8 cellular contexts compared by ENCODE assay signal in the genomic region with DNA sequence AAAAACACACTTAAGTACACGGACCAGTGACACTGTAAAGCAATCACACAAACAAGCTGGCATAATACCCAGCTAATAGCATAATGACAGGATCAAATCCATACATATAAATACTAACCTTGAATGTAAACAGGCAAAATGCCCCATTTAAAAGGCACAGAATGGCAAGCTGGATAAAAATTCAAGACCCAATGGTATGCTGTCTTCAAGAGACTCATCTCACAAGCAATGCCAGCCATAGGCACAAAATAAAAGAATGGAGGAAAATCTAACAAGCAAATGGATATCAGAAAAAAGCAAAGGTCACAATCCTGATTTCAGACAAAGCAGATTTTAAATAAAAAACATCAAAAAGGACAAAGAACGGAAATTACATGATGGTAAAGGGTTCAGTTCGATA.
"Had no signal": no experiment of that assay in that cellular context is flagged by ENCODE, and none has a peak within 500 bp of the region (broad histone marks: within the 10 kb centered on the region; RNA-seq: fewer than 3 reads in every experiment).

No MANE protein-coding gene starts in this region.

- H3K9me3 ChIP-seq: HAP-1 had no signal

- H3K27ac ChIP-seq: GM23248 had no signal

- H3K4me1 ChIP-seq: HAP-1 had no signal

- H3K9ac ChIP-seq: GM23248 had no signal

- ATAC-seq: HCT116, K562 had no signal

- DNase-seq: GM23248, GOT3, H7, IMR-90, KG1 had no signal

- H3K36me3 ChIP-seq: HAP-1 had no signal

- H3K4me3 ChIP-seq: GM23248, HAP-1, K562 had no signal
